ENCODE assay signal across 29 cellular contexts in genomic region chr16:65154321-65154720, GRCh38. TPM values are rescaled to one million over a fixed set of nuclear protein-coding genes. Genes with fewer than 3 reads are reported as not detected.
DNase-seq lines count a peak whose midpoint lies in the region; ATAC-seq and TF ChIP-seq lines count a peak whose summit lies in the region.
"Had no signal": no experiment of that assay in that cellular context is flagged by ENCODE, and none has a peak within 500 bp of the region (broad histone marks: within the 10 kb centered on the region; RNA-seq: fewer than 3 reads in every experiment).

No MANE protein-coding gene starts in this region.

- H3K4me3 ChIP-seq in HUES48 (ENCODE audit: low read depth, low read length) (no peak overlapping the region), endodermal cell (ENCODE audit: low read length) (no peak overlapping the region), BE2C (ENCODE audit: low read depth, low read length) (no peak overlapping the region)
- H3K4me3 ChIP-seq: body of pancreas, heart right ventricle, prostate gland, thoracic aorta had no signal

- H3K27ac ChIP-seq in HUES48 (ENCODE audit: low read depth, low read length) (peak overlapping the region; percentile 24), endodermal cell (ENCODE audit: low read depth, low read length) (no peak overlapping the region)
- H3K27ac ChIP-seq: body of pancreas, heart right ventricle, prostate gland, thoracic aorta had no signal

- 14 to 29% methylated on average over 3 of the region's 3 CpGs for WGBS in endodermal cell (ENCODE audit: insufficient coverage in 1 of 2, insufficient read length in 1 of 2), 2 experiments

- H3K9me3 Mint-ChIP-seq in endodermal cell (no peaks in the 10 kb centered on the region), CD14-positive monocyte (peaks cover 0 to 4% (median 0%) of the 10 kb centered on the region in 7 donors)
- H3K9me3 Mint-ChIP-seq: activated T-helper 1 cell treated with anti-CD3 and anti-CD28 coated beads, Interleukin-12 subunit alpha, Interleukin-12 subunit beta, Interleukin-2, Interleukin-4 antibody, amounts not matched to agents 30 ng/mL and 10 ng/mL and 1 ng/mL, durations not matched to agents 14 hours and 24 hours and 36 hours; stimulated activated naive B cell treated with anti-CD40 and anti-IgM and Interleukin-4, amounts not matched to agents 10 μg/mL and 1 μg/mL and 100 μg/mL, for 72 hours had no signal

- H3K27ac Mint-ChIP-seq in endodermal cell (no peak overlapping the region), CD14-positive monocyte (no peak overlapping the region)
- H3K27ac Mint-ChIP-seq: activated naive CD4-positive, alpha-beta T cell treated with anti-CD3 and anti-CD28 coated beads, Interleukin-2, amount 50 U/mL, for 72 hours; activated T-helper 1 cell treated with anti-CD3 and anti-CD28 coated beads, Interleukin-12 subunit alpha, Interleukin-12 subunit beta, Interleukin-2, Interleukin-4 antibody, amounts not matched to agents 30 ng/mL and 10 ng/mL and 1 ng/mL, durations not matched to agents 14 hours and 24 hours and 36 hours; CD8-positive, alpha-beta T cell; effector memory CD8-positive, alpha-beta T cell; memory B cell; naive B cell; stimulated activated naive B cell treated with anti-CD40 and anti-IgM and Interleukin-4, amounts not matched to agents 10 μg/mL and 1 μg/mL and 100 μg/mL, for 72 hours; T-cell had no signal

- H3K27me3 ChIP-seq in HUES48 (ENCODE audit: control insufficient read depth, insufficient read depth, low read length) (no peaks in the 10 kb centered on the region), endodermal cell (ENCODE audit: control insufficient read depth, insufficient read depth, low read length, poor library complexity, severe bottlenecking) (no peaks in the 10 kb centered on the region), BE2C (no peaks in the 10 kb centered on the region)
- H3K27me3 ChIP-seq: body of pancreas, heart right ventricle had no signal

- H3K4me1 Mint-ChIP-seq in endodermal cell: peaks cover 13% of the 10 kb centered on the region
- H3K4me1 Mint-ChIP-seq in CD14-positive monocyte: no peaks in the 10 kb centered on the region
- H3K4me1 Mint-ChIP-seq: memory B cell; naive B cell; stimulated activated naive B cell treated with anti-CD40 and anti-IgM and Interleukin-4, amounts not matched to agents 10 μg/mL and 1 μg/mL and 100 μg/mL, for 72 hours; T-cell had no signal

- H3K36me3 ChIP-seq in HUES48 (ENCODE audit: control insufficient read depth, insufficient read depth, low read length) (no peaks in the 10 kb centered on the region), endodermal cell (ENCODE audit: control insufficient read depth, insufficient read depth, low read length) (no peaks in the 10 kb centered on the region), BE2C (no peaks in the 10 kb centered on the region)
- H3K36me3 ChIP-seq: heart right ventricle, prostate gland, thoracic aorta had no signal

- H3K9me3 ChIP-seq in HUES48 (ENCODE audit: control insufficient read depth, insufficient read depth, low read length) (no peaks in the 10 kb centered on the region), endodermal cell (ENCODE audit: control insufficient read depth, low read length) (no peaks in the 10 kb centered on the region), BE2C (no peaks in the 10 kb centered on the region)
- H3K9me3 ChIP-seq: body of pancreas, heart right ventricle, prostate gland, thoracic aorta had no signal

- H3K9ac ChIP-seq in HUES48 (ENCODE audit: low read depth, low read length) (peak overlapping the region; percentile 7; the same call in 1 of the 2 replicates), endodermal cell (ENCODE audit: extremely low read depth, low read length, poor library complexity, severe bottlenecking) (peak overlapping the region; percentile 45)

- H3K27me3 Mint-ChIP-seq in endodermal cell (ENCODE audit: insufficient read depth): peaks cover 2% of the 10 kb centered on the region
- peaks cover 0 to 2% (median 0%) of the 10 kb centered on the region in 3 donors for H3K27me3 Mint-ChIP-seq in CD14-positive monocyte (ENCODE audit: low read depth in 3 of 3)
- H3K27me3 Mint-ChIP-seq: effector memory CD8-positive, alpha-beta T cell; memory B cell; naive B cell; stimulated activated naive B cell treated with anti-CD40 and anti-IgM and Interleukin-4, amounts not matched to agents 10 μg/mL and 1 μg/mL and 100 μg/mL, for 72 hours; T-cell had no signal

- TF ChIP-seq CTCF in endodermal cell (conservative IDR thresholded peaks at IDR 0.05) (peak; percentile 25), CD14-positive monocyte (IDR thresholded peaks at IDR 0.05) (no peak), BE2C (IDR thresholded peaks at IDR 0.05; ENCODE audit: low read depth, low read length) (no peak)

- peak; percentile 3 for DNase-seq in AG08396 (ENCODE audit: low spot score)
- peak; percentile 91 for DNase-seq in endodermal cell
- peak; percentile 71 for DNase-seq in kidney glomerular epithelial cell (lab: John Stamatoyannopoulos, UW)
- no peak for DNase-seq in CD14-positive monocyte (ENCODE audit: low spot score)
- no peak for DNase-seq in BE2C
- no peak for DNase-seq in NCI-H1417 treated with DMSO at 0.1 percent for 48 hours (lab: John Stamatoyannopoulos, UW)
- DNase-seq: activated CD4-positive, alpha-beta T cell treated with anti-CD3 and anti-CD28 coated beads for 4 hours; body of pancreas; CD8-positive, alpha-beta T cell; DMS53; effector memory CD8-positive, alpha-beta T cell; heart right ventricle; Karpas-422; kidney; naive B cell; NCI-H1092 treated with DMSO at 0.1 percent for 48 hours; NCI-H2107; NCI-H524 treated with DMSO at 0.1 percent for 48 hours; stimulated activated CD4-positive, alpha-beta T cell treated with anti-CD3 and anti-CD28 coated beads, Interleukin-1b, Interleukin-23, amount 100 ng/mL, for 48 hours; stimulated activated naive B cell treated with anti-CD40 and anti-IgM and Interleukin-4, amounts not matched to agents 10 μg/mL and 1 μg/mL and 100 μg/mL, for 72 hours; T-cell had no signal

- H3K4me3 Mint-ChIP-seq in endodermal cell (no peak overlapping the region), CD14-positive monocyte (no peak overlapping the region)
- H3K4me3 Mint-ChIP-seq: activated T-helper 1 cell treated with anti-CD3 and anti-CD28 coated beads, Interleukin-12 subunit alpha, Interleukin-12 subunit beta, Interleukin-2, Interleukin-4 antibody, amounts not matched to agents 30 ng/mL and 10 ng/mL and 1 ng/mL, durations not matched to agents 14 hours and 24 hours and 36 hours; CD8-positive, alpha-beta T cell; effector memory CD8-positive, alpha-beta T cell; memory B cell; stimulated activated naive B cell treated with anti-CD40 and anti-IgM and Interleukin-4, amounts not matched to agents 10 μg/mL and 1 μg/mL and 100 μg/mL, for 72 hours; T-cell had no signal

- no peaks in the 10 kb centered on the region for H3K36me3 Mint-ChIP-seq in endodermal cell (ENCODE audit: low read depth)
- no peaks in the 10 kb centered on the region for H3K36me3 Mint-ChIP-seq in CD14-positive monocyte
- H3K36me3 Mint-ChIP-seq: activated naive CD4-positive, alpha-beta T cell treated with anti-CD3 and anti-CD28 coated beads, Interleukin-2, amount 50 U/mL, for 72 hours; CD8-positive, alpha-beta T cell; memory B cell; naive B cell; stimulated activated naive B cell treated with anti-CD40 and anti-IgM and Interleukin-4, amounts not matched to agents 10 μg/mL and 1 μg/mL and 100 μg/mL, for 72 hours; T-cell had no signal

- no peak for ATAC-seq in GM18873 (IDR thresholded peaks at IDR 0.05; ENCODE audit: low FRiP score, unreplicated experiment)
- ATAC-seq: activated naive CD4-positive, alpha-beta T cell treated with anti-CD3 and anti-CD28 coated beads, Interleukin-2, amount 50 U/mL, for 72 hours; body of pancreas; CD8-positive, alpha-beta T cell; effector memory CD8-positive, alpha-beta T cell; heart right ventricle; Right ventricle myocardium inferior; stimulated activated naive B cell treated with anti-CD40 and anti-IgM and Interleukin-4, amounts not matched to agents 10 μg/mL and 1 μg/mL and 100 μg/mL, for 72 hours; T-cell had no signal

- intact Hi-C loops in CD14-positive monocyte (cut with micrococcal nuclease): no loop called here

- H3K4me1 ChIP-seq in HUES48 (ENCODE audit: control insufficient read depth, insufficient read depth, low read length) (peaks cover 10% of the 10 kb centered on the region), endodermal cell (ENCODE audit: control insufficient read depth, insufficient read depth, low read length) (peaks cover 12% of the 10 kb centered on the region), BE2C (no peaks in the 10 kb centered on the region)
- H3K4me1 ChIP-seq: body of pancreas, heart right ventricle, prostate gland had no signal

RNA-seq across cellular contexts. Expression of gene CDH11, which starts 32.5 kb away (rescaled TPM):
- 1 to 10 TPM in 1 of 2 donors, under 1 TPM in 1; 0.73 to 2.9 TPM for total RNA-seq in endodermal cell
- 75.8 TPM for polyA plus RNA-seq in endodermal cell (2013, experiment 1 of 2)
- polyA plus RNA-seq in endodermal cell (2013, experiment 2 of 2): 69.9 TPM
- polyA plus RNA-seq in CD14-positive monocyte: not detected
- 2.3 TPM for polyA plus RNA-seq in BE2C (2012; ENCODE audit: insufficient read depth, insufficient read length, low read depth)
- total RNA-seq: activated naive CD4-positive, alpha-beta T cell treated with anti-CD3 and anti-CD28 coated beads, Interleukin-2, amount 50 U/mL, for 72 hours; activated T-helper 1 cell treated with anti-CD3 and anti-CD28 coated beads, Interleukin-12 subunit alpha, Interleukin-12 subunit beta, Interleukin-2, Interleukin-4 antibody, amounts not matched to agents 30 ng/mL and 10 ng/mL and 1 ng/mL, durations not matched to agents 14 hours and 24 hours and 36 hours; CD8-positive, alpha-beta T cell had no signal

Comparison
In these comparisons a context has a peak if more than half of its experiments do, and no peak if none do; other contexts are left out.
1. DNase-seq: peak in AG08396 (single experiment), endodermal cell (single experiment) and kidney glomerular epithelial cell (single experiment); none in CD14-positive monocyte (single experiment), BE2C (single experiment) and NCI-H1417 treated with DMSO at 0.1 percent for 48 hours (single experiment).